In genomic region chr3:129121016-129121791, GRCh38 we compare ENCODE assay signal across 8 cellular contexts. TPM values are rescaled to one million over a fixed set of nuclear protein-coding genes. Genes with fewer than 3 reads are reported as not detected.
DNase-seq lines count a peak whose midpoint lies in the region; ATAC-seq and TF ChIP-seq lines count a peak whose summit lies in the region.

No MANE protein-coding gene starts in this region.

- H3F3A ChIP-seq in neural progenitor cell (ENCODE audit: low read depth) = peaks cover 14% of the 10 kb centered on the region

- peak overlapping the region; percentile 93 for H2AFZ ChIP-seq in neural progenitor cell (replicated peaks)

- no peaks in the 10 kb centered on the region for H3K9me3 Mint-ChIP-seq in neural progenitor cell

- peaks cover 26% of the 10 kb centered on the region for H3K79me2 ChIP-seq in neural progenitor cell (ENCODE audit: low read depth)

- H4K20me1 ChIP-seq in neural progenitor cell (ENCODE audit: low read depth) = peaks cover 30% of the 10 kb centered on the region

- no peak overlapping the region for H3K27ac Mint-ChIP-seq in neural progenitor cell

- no peak for TF ChIP-seq EP300 in esophagus muscularis mucosa (IDR thresholded peaks at IDR 0.05)

- ATAC-seq in GM18861 (IDR thresholded peaks at IDR 0.05; ENCODE audit: unreplicated experiment) = no peak

- WGBS in esophagus muscularis mucosa = 0% methylated on average over 19 of the region's 80 CpGs

- H3K36me3 ChIP-seq in esophagus muscularis mucosa = peaks cover 0 to 10% (median 3%) of the 10 kb centered on the region in 4 donors
- H3K36me3 ChIP-seq in neural progenitor cell = no peaks in the 10 kb centered on the region

- H3K9ac ChIP-seq in neural progenitor cell = peak overlapping the region; percentile 62

- H3K27me3 ChIP-seq in HL-60 (ENCODE audit: insufficient read depth, poor library complexity, severe bottlenecking) = no peaks in the 10 kb centered on the region
- H3K27me3 ChIP-seq in esophagus muscularis mucosa = no peaks in the 10 kb centered on the region
- no peaks in the 10 kb centered on the region for H3K27me3 ChIP-seq in neural progenitor cell

- peak overlapping the region; percentile 95 for H3K4me2 ChIP-seq in neural progenitor cell

- H3K4me3 Mint-ChIP-seq in neural progenitor cell = peak overlapping the region; percentile 85

- DNase-seq in NCI-H146 treated with DMSO at 0.1 percent for 48 hours (lab: John Stamatoyannopoulos, UW; ENCODE audit: unreplicated experiment) (peak; percentile 54), NCI-H146 (lab: John Stamatoyannopoulos, UW) (no peak), HL-60 (ENCODE audit: low read depth in 1 of 2, low spot score in 1 of 2) (peak in 1 of 2 experiments; percentile 39), esophagus muscularis mucosa (ENCODE audit: extremely low spot score) (no peak), neural progenitor cell (ENCODE audit: low spot score) (peak; percentile 51), NCI-H524 (lab: John Stamatoyannopoulos, UW) (no peak)
- peak; percentile 88 for DNase-seq in activated CD8-positive, alpha-beta memory T cell treated with anti-CD3 and anti-CD28 coated beads for 24 hours

- no peaks in the 10 kb centered on the region for H3K27me3 Mint-ChIP-seq in neural progenitor cell (ENCODE audit: insufficient read depth, low read depth)

- H3K27ac ChIP-seq in HL-60 (replicated peaks) (peak overlapping the region; percentile 87), esophagus muscularis mucosa (replicated peaks in 1 of 4) (peak overlapping the region; percentile 88 to 98 (median 94)), neural progenitor cell (no peak overlapping the region)

- H3K36me3 Mint-ChIP-seq in neural progenitor cell = peaks cover 2% of the 10 kb centered on the region

- H3K4me3 ChIP-seq in HL-60 (replicated peaks; ENCODE audit: insufficient read depth, low read length) = peak overlapping the region; percentile 66
- H3K4me3 ChIP-seq in esophagus muscularis mucosa = peak overlapping the region; percentile 72 to 97 (median 88)
- peak overlapping the region; percentile 70 for H3K4me3 ChIP-seq in neural progenitor cell

- TF ChIP-seq POLR2A in esophagus muscularis mucosa (IDR thresholded peaks at IDR 0.05; ENCODE audit: low read depth) = no peak

- intact Hi-C loops in esophagus muscularis mucosa (cut with DNase I) = no loop called here

- TF ChIP-seq CTCF in HL-60 (IDR thresholded peaks at IDR 0.05; ENCODE audit: insufficient read depth, low read length) = no peak
- TF ChIP-seq CTCF in esophagus muscularis mucosa (IDR thresholded peaks at IDR 0.05) = no peak
- TF ChIP-seq CTCF in neural progenitor cell (IDR thresholded peaks at IDR 0.05) = no peak

- H3K9me3 ChIP-seq in esophagus muscularis mucosa (no peaks in the 10 kb centered on the region), neural progenitor cell (ENCODE audit: low read depth) (no peaks in the 10 kb centered on the region)

- H3K4me1 Mint-ChIP-seq in neural progenitor cell = peaks cover 37% of the 10 kb centered on the region

- H3K4me1 ChIP-seq in esophagus muscularis mucosa = peaks cover 23 to 38% (median 31%) of the 10 kb centered on the region in 4 donors
- peaks cover 22% of the 10 kb centered on the region for H3K4me1 ChIP-seq in neural progenitor cell

RNA-seq across cellular contexts. Expression of gene RAB43, which starts 0.4 kb away (rescaled TPM):
- 10 to 100 TPM in 3 of 4 donors, 1 to 10 TPM in 1; 7.5 to 18.4 (median 17.6) TPM for total RNA-seq in esophagus muscularis mucosa
- total RNA-seq in neural progenitor cell (ENCODE audit: low replicate concordance) = 0.36 and 9.0 TPM in 2 replicates

RNA-seq across cellular contexts. Expression of gene ISY1, which starts 39.7 kb away (rescaled TPM):
- total RNA-seq in esophagus muscularis mucosa = 10 to 100 TPM; 15.4 to 26.7 (median 18.4) TPM
- 22.5 and 31.9 TPM in 2 replicates for total RNA-seq in neural progenitor cell (ENCODE audit: low replicate concordance)

Comparison
In these comparisons a context has a peak if more than half of its experiments do, and no peak if none do; other contexts are left out.
1. DNase-seq: peak in NCI-H146 treated with DMSO at 0.1 percent for 48 hours (single experiment), activated CD8-positive, alpha-beta memory T cell treated with anti-CD3 and anti-CD28 coated beads for 24 hours (single experiment) and neural progenitor cell (single experiment); none in NCI-H146 (single experiment), esophagus muscularis mucosa (single experiment) and NCI-H524 (0 of 2).
2. Peak in every context shown above with its lines, with median percentiles within 50 percentile points of each other: H3K4me3 ChIP-seq.